ENCODE assay signal across 25 cellular contexts in genomic region chr17:10314332-10314731, GRCh38. TPM values are rescaled to one million over a fixed set of nuclear protein-coding genes. Genes with fewer than 3 reads are reported as not detected.
"Had no signal": no experiment of that assay in that cellular context is flagged by ENCODE, and none has a peak within 500 bp of the region (broad histone marks: within the 10 kb centered on the region; RNA-seq: fewer than 3 reads in every experiment).

No MANE protein-coding gene starts in this region.

- H3K4me1 ChIP-seq: breast epithelium, colonic mucosa had no signal

- H3K4me3 ChIP-seq: breast epithelium, colonic mucosa had no signal

- H3K27ac ChIP-seq: breast epithelium, colonic mucosa had no signal

- DNase-seq: activated CD4-positive, alpha-beta T cell treated with anti-CD3 and anti-CD28 coated beads for 4 hours; activated CD8-positive, alpha-beta memory T cell treated with anti-CD3 and anti-CD28 coated beads, Interleukin-2, amount 50 U/mL, for 48 hours; activated CD8-positive, alpha-beta T cell treated with anti-CD3 and anti-CD28 coated beads, Interleukin-2, amount 10 ng/mL, durations not matched to agents 7 days and 5 days; activated T-cell treated with anti-CD3 and anti-CD28 coated beads, Interleukin-2, amount 50 U/mL, for 1 hour; aorta; caudate nucleus; colonic mucosa; NCI-H1105 treated with DMSO at 0.1 percent for 48 hours; NCI-H1436 treated with DMSO at 0.1 percent for 48 hours; NCI-H187; NCI-H2081; NCI-H510A treated with DMSO at 0.1 percent for 48 hours; NCI-H69; NK-92 treated with Interleukin-12 subunit alpha and Interleukin-12 subunit beta, amount 100 ng/mL, for 24 hours; SHP77; T-cell; T-helper 2 cell; T1000 had no signal

- H3K27ac Mint-ChIP-seq: activated CD8-positive, alpha-beta T cell treated with anti-CD3 and anti-CD28 coated beads, Interleukin-2, amount 10 ng/mL, durations not matched to agents 7 days and 5 days; activated naive CD4-positive, alpha-beta T cell treated with anti-CD3 and anti-CD28 coated beads, Interleukin-2, amount 50 U/mL, for 24 hours; IgD-negative memory B cell; T-cell had no signal

- H3K4me3 Mint-ChIP-seq: activated CD8-positive, alpha-beta T cell treated with anti-CD3 and anti-CD28 coated beads, Interleukin-2, amount 10 ng/mL, durations not matched to agents 7 days and 5 days; activated naive CD4-positive, alpha-beta T cell treated with anti-CD3 and anti-CD28 coated beads, Interleukin-2, amount 50 U/mL, for 24 hours; IgD-negative memory B cell; T-cell had no signal

- ATAC-seq: activated CD4-positive, CD25-positive, alpha-beta regulatory T cell treated with anti-CD3 and anti-CD28 coated beads, Interleukin-2, amount 50 U/mL, for 24 hours; activated CD8-positive, alpha-beta T cell treated with anti-CD3 and anti-CD28 coated beads, Interleukin-2, amount 10 ng/mL, durations not matched to agents 7 days and 5 days; Panc1; T-cell had no signal

- H3K27me3 ChIP-seq: breast epithelium, colonic mucosa had no signal

- H3K9me3 ChIP-seq: breast epithelium, colonic mucosa had no signal

- H3K4me1 Mint-ChIP-seq: activated naive CD4-positive, alpha-beta T cell treated with anti-CD3 and anti-CD28 coated beads, Interleukin-2, amount 50 U/mL, for 24 hours; IgD-negative memory B cell had no signal

- H3K36me3 ChIP-seq: breast epithelium, colonic mucosa had no signal

- H3K9me3 Mint-ChIP-seq: activated naive CD4-positive, alpha-beta T cell treated with anti-CD3 and anti-CD28 coated beads, Interleukin-2, amount 50 U/mL, for 24 hours; IgD-negative memory B cell; T-cell had no signal

- H3K36me3 Mint-ChIP-seq: activated naive CD4-positive, alpha-beta T cell treated with anti-CD3 and anti-CD28 coated beads, Interleukin-2, amount 50 U/mL, for 24 hours; IgD-negative memory B cell; T-cell had no signal

RNA-seq across cellular contexts. Expression of gene MYH13, which starts 58.5 kb away (rescaled TPM):
- total RNA-seq: activated CD8-positive, alpha-beta T cell treated with anti-CD3 and anti-CD28 coated beads, Interleukin-2, amount 10 ng/mL, durations not matched to agents 7 days and 5 days; aorta; breast epithelium; cerebellum; OCI-LY7; T-cell had no signal
- polyA plus RNA-seq: aorta, IgD-negative memory B cell had no signal
